1 cellular context compared by ENCODE assay signal in the genomic region with DNA sequence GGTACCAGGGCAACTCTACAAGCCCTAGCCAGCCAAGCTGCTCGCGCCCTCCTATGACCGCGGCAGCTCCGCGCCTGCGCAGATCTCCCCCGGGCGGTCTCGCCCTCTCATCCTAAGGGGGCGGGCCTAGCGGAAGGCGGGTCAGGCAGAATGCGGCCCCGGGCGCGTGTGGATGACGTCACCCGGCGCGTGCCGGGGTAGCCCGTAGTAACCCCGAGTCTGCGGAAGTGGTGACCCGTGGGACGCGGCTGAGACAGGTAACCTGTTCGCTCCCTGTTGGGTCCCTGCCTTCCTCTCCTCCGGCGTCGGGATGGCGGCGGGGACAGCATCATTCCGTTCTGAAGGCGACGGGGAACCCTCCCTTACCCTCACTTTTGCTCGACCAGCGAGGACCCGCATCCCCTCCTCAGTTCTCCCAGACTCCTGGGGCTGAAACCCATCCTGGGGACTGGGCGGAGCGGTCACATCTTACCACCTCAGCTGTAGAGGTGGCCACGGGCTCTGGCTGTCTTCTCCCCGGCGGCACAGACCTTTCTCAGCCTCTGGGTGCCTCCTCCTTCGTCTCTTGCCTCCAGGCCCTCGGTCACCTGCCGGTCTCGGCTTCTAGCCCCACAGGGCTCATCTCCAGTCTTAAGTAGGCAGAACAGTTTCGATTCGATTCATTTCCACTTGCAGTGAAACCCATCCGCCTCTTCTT.
TF ChIP-seq lines count a peak whose summit lies in the region.

Gene AOPEP, plus strand, starts transcription at position 205 of the 697 bp plus-strand sequence. CDS start 33,085 bp downstream, outside the sequence.

TF ChIP-seq in HepG2, 621 proteins besides CTCF, POLR2A, EP300 and RAD21 (continued from another document and continues in another):
- TF ChIP-seq, protein P1, sequence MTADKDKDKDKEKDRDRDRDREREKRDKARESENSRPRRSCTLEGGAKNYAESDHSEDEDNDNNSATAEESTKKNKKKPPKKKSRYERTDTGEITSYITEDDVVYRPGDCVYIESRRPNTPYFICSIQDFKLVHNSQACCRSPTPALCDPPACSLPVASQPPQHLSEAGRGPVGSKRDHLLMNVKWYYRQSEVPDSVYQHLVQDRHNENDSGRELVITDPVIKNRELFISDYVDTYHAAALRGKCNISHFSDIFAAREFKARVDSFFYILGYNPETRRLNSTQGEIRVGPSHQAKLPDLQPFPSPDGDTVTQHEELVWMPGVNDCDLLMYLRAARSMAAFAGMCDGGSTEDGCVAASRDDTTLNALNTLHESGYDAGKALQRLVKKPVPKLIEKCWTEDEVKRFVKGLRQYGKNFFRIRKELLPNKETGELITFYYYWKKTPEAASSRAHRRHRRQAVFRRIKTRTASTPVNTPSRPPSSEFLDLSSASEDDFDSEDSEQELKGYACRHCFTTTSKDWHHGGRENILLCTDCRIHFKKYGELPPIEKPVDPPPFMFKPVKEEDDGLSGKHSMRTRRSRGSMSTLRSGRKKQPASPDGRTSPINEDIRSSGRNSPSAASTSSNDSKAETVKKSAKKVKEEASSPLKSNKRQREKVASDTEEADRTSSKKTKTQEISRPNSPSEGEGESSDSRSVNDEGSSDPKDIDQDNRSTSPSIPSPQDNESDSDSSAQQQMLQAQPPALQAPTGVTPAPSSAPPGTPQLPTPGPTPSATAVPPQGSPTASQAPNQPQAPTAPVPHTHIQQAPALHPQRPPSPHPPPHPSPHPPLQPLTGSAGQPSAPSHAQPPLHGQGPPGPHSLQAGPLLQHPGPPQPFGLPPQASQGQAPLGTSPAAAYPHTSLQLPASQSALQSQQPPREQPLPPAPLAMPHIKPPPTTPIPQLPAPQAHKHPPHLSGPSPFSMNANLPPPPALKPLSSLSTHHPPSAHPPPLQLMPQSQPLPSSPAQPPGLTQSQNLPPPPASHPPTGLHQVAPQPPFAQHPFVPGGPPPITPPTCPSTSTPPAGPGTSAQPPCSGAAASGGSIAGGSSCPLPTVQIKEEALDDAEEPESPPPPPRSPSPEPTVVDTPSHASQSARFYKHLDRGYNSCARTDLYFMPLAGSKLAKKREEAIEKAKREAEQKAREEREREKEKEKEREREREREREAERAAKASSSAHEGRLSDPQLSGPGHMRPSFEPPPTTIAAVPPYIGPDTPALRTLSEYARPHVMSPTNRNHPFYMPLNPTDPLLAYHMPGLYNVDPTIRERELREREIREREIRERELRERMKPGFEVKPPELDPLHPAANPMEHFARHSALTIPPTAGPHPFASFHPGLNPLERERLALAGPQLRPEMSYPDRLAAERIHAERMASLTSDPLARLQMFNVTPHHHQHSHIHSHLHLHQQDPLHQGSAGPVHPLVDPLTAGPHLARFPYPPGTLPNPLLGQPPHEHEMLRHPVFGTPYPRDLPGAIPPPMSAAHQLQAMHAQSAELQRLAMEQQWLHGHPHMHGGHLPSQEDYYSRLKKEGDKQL (CRISPR knock-in tag; IDR thresholded peaks at IDR 0.05; ENCODE audit: low read depth): no peak
- TF ChIP-seq, protein P2, sequence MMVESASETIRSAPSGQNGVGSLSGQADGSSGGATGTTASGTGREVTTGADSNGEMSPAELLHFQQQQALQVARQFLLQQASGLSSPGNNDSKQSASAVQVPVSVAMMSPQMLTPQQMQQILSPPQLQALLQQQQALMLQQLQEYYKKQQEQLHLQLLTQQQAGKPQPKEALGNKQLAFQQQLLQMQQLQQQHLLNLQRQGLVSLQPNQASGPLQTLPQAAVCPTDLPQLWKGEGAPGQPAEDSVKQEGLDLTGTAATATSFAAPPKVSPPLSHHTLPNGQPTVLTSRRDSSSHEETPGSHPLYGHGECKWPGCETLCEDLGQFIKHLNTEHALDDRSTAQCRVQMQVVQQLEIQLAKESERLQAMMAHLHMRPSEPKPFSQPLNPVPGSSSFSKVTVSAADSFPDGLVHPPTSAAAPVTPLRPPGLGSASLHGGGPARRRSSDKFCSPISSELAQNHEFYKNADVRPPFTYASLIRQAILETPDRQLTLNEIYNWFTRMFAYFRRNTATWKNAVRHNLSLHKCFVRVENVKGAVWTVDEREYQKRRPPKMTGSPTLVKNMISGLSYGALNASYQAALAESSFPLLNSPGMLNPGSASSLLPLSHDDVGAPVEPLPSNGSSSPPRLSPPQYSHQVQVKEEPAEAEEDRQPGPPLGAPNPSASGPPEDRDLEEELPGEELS (CRISPR knock-in tag; IDR thresholded peaks at IDR 0.05): peak; percentile 68
- 0 out of 2 replicates have a peak, but pooled peaks have one; percentile 44 for TF ChIP-seq ZNF256 (CRISPR knock-in tag; conservative IDR thresholded peaks at IDR 0.05)
- TF ChIP-seq MAF1 (CRISPR knock-in tag; IDR thresholded peaks at IDR 0.05; ENCODE audit: borderline replicate concordance): peak; percentile 79; the same call in 1 of the 2 replicates
- TF ChIP-seq HMGA1 (CRISPR knock-in tag; conservative IDR thresholded peaks at IDR 0.05): no peak
- no peak for TF ChIP-seq ARNT2 (CRISPR knock-in tag; IDR thresholded peaks at IDR 0.05; ENCODE audit: low read depth)
- peak; percentile 92; the same call in 1 of the 2 replicates for TF ChIP-seq ZNF788 (CRISPR knock-in tag; IDR thresholded peaks at IDR 0.05; ENCODE audit: borderline replicate concordance)
- peak; percentile 50; the same call in 1 of the 2 replicates for TF ChIP-seq ZNF772 (CRISPR knock-in tag; IDR thresholded peaks at IDR 0.05)
- no peak for TF ChIP-seq PLSCR1 (CRISPR knock-in tag; IDR thresholded peaks at IDR 0.05; ENCODE audit: borderline replicate concordance)
- 0 out of 2 replicates have a peak, but pooled peaks have one; percentile 48 for TF ChIP-seq ZNF83 (CRISPR knock-in tag; IDR thresholded peaks at IDR 0.05; ENCODE audit: borderline replicate concordance)
- no peak for TF ChIP-seq ZNF136 (CRISPR knock-in tag; IDR thresholded peaks at IDR 0.05; ENCODE audit: low read depth)
- TF ChIP-seq JDP2 (CRISPR knock-in tag; IDR thresholded peaks at IDR 0.05; ENCODE audit: borderline replicate concordance): no peak
- peak; percentile 89 for TF ChIP-seq SPEN (CRISPR knock-in tag; IDR thresholded peaks at IDR 0.05; ENCODE audit: low read depth)
- no peak for TF ChIP-seq CBX1 (IDR thresholded peaks at IDR 0.05; ENCODE audit: low read depth)
- peak; percentile 83 for TF ChIP-seq TFDP2 (CRISPR knock-in tag; IDR thresholded peaks at IDR 0.05)
- peak; percentile 58 for TF ChIP-seq PTBP1 (IDR thresholded peaks at IDR 0.05; ENCODE audit: low read depth, low read length, poor library complexity, severe bottlenecking)
- TF ChIP-seq, protein P3, sequence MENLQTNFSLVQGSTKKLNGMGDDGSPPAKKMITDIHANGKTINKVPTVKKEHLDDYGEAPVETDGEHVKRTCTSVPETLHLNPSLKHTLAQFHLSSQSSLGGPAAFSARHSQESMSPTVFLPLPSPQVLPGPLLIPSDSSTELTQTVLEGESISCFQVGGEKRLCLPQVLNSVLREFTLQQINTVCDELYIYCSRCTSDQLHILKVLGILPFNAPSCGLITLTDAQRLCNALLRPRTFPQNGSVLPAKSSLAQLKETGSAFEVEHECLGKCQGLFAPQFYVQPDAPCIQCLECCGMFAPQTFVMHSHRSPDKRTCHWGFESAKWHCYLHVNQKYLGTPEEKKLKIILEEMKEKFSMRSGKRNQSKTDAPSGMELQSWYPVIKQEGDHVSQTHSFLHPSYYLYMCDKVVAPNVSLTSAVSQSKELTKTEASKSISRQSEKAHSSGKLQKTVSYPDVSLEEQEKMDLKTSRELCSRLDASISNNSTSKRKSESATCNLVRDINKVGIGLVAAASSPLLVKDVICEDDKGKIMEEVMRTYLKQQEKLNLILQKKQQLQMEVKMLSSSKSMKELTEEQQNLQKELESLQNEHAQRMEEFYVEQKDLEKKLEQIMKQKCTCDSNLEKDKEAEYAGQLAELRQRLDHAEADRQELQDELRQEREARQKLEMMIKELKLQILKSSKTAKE (CRISPR knock-in tag; IDR thresholded peaks at IDR 0.05; ENCODE audit: borderline replicate concordance): no peak
- TF ChIP-seq RFX5 (IDR thresholded peaks at IDR 0.05; ENCODE audit: low read depth, low read length): peak; percentile 80
- 0 out of 2 replicates have a peak, but pooled peaks have one; percentile 60 for TF ChIP-seq CAMTA2 (CRISPR knock-in tag; IDR thresholded peaks at IDR 0.05; ENCODE audit: borderline replicate concordance)
- no peak for TF ChIP-seq GTF3A (CRISPR knock-in tag; conservative IDR thresholded peaks at IDR 0.05)
- TF ChIP-seq PLRG1 (conservative IDR thresholded peaks at IDR 0.05): no peak
- TF ChIP-seq ATAD3A (CRISPR knock-in tag; IDR thresholded peaks at IDR 0.05): no peak
- TF ChIP-seq ZFP90 (CRISPR knock-in tag; IDR thresholded peaks at IDR 0.05; ENCODE audit: borderline replicate concordance): peak; percentile 84
- no peak for TF ChIP-seq SMAD9 (CRISPR knock-in tag; IDR thresholded peaks at IDR 0.05)
- TF ChIP-seq DPF2 (CRISPR knock-in tag; IDR thresholded peaks at IDR 0.05; ENCODE audit: borderline replicate concordance, low read depth): no peak
- peak; percentile 92 for TF ChIP-seq RXRA (CRISPR knock-in tag; IDR thresholded peaks at IDR 0.05)
- 0 out of 2 replicates have a peak, but pooled peaks have one; percentile 49 for TF ChIP-seq ZNF263 (CRISPR knock-in tag; IDR thresholded peaks at IDR 0.05)
- no peak; the same call in 1 of the 2 replicates for TF ChIP-seq MYNN (CRISPR knock-in tag; IDR thresholded peaks at IDR 0.05; ENCODE audit: low read depth)
- TF ChIP-seq ZNF121 (CRISPR knock-in tag; IDR thresholded peaks at IDR 0.05): no peak
- peak; percentile 85; the same call in 1 of the 2 replicates for TF ChIP-seq IRF2 (CRISPR knock-in tag; IDR thresholded peaks at IDR 0.05)
- TF ChIP-seq POLR2G (IDR thresholded peaks at IDR 0.05; ENCODE audit: low read depth, low read length): peak; percentile 81
- TF ChIP-seq ZNF432 (CRISPR knock-in tag; IDR thresholded peaks at IDR 0.05; ENCODE audit: borderline replicate concordance): no peak
- TF ChIP-seq REST (IDR thresholded peaks at IDR 0.05; ENCODE audit: borderline replicate concordance in 1 of 2, low read depth in 1 of 2, low read length in 2 of 2): no peak
- TF ChIP-seq SIN3B (IDR thresholded peaks at IDR 0.05; ENCODE audit: low read length): 0 out of 2 replicates have a peak, but pooled peaks have one; percentile 33
- no peak for TF ChIP-seq ATF4 (CRISPR knock-in tag; IDR thresholded peaks at IDR 0.05)
